Comparison of ENCODE assay signal across 7 cellular contexts in genomic region chr20:16394784-16395183, GRCh38.
"Had no signal": no experiment of that assay in that cellular context is flagged by ENCODE, and none has a peak within 500 bp of the region (broad histone marks: within the 10 kb centered on the region; RNA-seq: fewer than 3 reads in every experiment).

No MANE protein-coding gene starts in this region.

- H3K27ac ChIP-seq: GM23248, HL-60 had no signal

- DNase-seq: GM23248, GOT3, HCEC 1CT, IMR-90, KG1 had no signal

- ATAC-seq: K562 had no signal

- H3K4me3 ChIP-seq: GM23248, K562 had no signal
